34 cellular contexts compared by ENCODE assay signal in the genomic region with DNA sequence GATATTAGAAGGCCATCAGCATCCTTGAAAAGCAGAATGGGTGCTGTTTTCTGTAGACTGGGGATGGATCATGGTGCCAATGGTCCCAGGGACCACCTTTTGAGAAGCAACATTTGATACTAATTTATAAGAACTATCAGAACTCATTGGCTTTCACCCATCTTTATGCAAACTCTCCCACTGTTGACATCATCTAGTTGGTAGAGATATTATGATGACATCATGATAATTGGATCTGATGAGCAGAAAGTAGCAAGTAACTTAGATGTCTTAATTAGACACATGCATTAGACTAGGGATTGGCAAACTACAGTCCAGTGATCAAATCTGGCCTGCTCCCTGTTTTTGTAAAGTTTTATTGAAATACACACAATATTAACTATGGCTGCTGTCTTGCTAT.
"Had no signal": no experiment of that assay in that cellular context is flagged by ENCODE, and none has a peak within 500 bp of the region (broad histone marks: within the 10 kb centered on the region; RNA-seq: fewer than 3 reads in every experiment).

No MANE protein-coding gene starts in this region.

- H3K4me3 ChIP-seq: adrenal gland, ascending aorta, body of pancreas, breast epithelium, cardiac muscle cell had no signal

- FAIRE-seq: astrocyte, bronchial epithelial cell had no signal

- H3K9me3 ChIP-seq: adrenal gland, ascending aorta, body of pancreas, breast epithelium had no signal

- H3K27me3 ChIP-seq: adrenal gland, ascending aorta, body of pancreas, brain microvascular endothelial cell, breast epithelium, cardiac muscle cell had no signal

- H3K27ac ChIP-seq: adrenal gland, ascending aorta, body of pancreas, brain microvascular endothelial cell, breast epithelium, cardiac muscle cell had no signal

- ATAC-seq: activated naive CD4-positive, alpha-beta T cell treated with anti-CD3 and anti-CD28 coated beads, Interleukin-2, amount 50 U/mL, for 72 hours; activated naive CD8-positive, alpha-beta T cell treated with anti-CD3 and anti-CD28 coated beads, Interleukin-2, amount 50 U/mL, for 24 hours; activated T-cell treated with anti-CD3 and anti-CD28 coated beads, Interleukin-2, amount 50 U/mL, for 4 hours; activated T-cell treated with anti-CD3 and anti-CD28 coated beads, Interleukin-2, amount 50 U/mL, for 72 hours; activated T-helper 17 cell treated with anti-CD3 and anti-CD28 coated beads, Interleukin-2, amount 50 U/mL, for 72 hours; body of pancreas had no signal

- DNase-seq: activated effector memory CD4-positive, alpha-beta T cell treated with anti-CD3 and anti-CD28 coated beads, Interleukin-2, amount 50 U/mL, for 16 hours; activated effector memory CD4-positive, alpha-beta T cell treated with Interleukin-2 at 50 U/mL for 16 hours; activated gamma-delta T cell; activated gamma-delta T cell treated with Interleukin-2 at 50 U/mL for 16 hours; activated naive CD4-positive, alpha-beta T cell; activated naive CD4-positive, alpha-beta T cell treated with anti-CD3 and anti-CD28 coated beads for 36 hours; activated naive CD4-positive, alpha-beta T cell treated with anti-CD3 and anti-CD28 coated beads, Interleukin-2, amount 10 ng/mL, durations not matched to agents 7 days and 5 days; activated naive CD4-positive, alpha-beta T cell treated with anti-CD3 and anti-CD28 coated beads, Interleukin-2, amount 50 U/mL, for 16 hours; activated naive CD4-positive, alpha-beta T cell treated with Interleukin-2 at 50 U/mL for 16 hours; activated naive CD8-positive, alpha-beta T cell treated with anti-CD3 and anti-CD28 coated beads for 36 hours; activated naive CD8-positive, alpha-beta T cell treated with anti-CD3 and anti-CD28 coated beads, Interleukin-2, amount 10 ng/mL, durations not matched to agents 7 days and 5 days; activated naive CD8-positive, alpha-beta T cell treated with anti-CD3 and anti-CD28 coated beads, Interleukin-2, amount 50 U/mL, for 24 hours; activated T-cell treated with anti-CD3 and anti-CD28 coated beads, Interleukin-2, amount 50 U/mL, for 1 hour; activated T-cell treated with anti-CD3 and anti-CD28 coated beads, Interleukin-2, amount 50 U/mL, for 24 hours; activated T-cell treated with anti-CD3 and anti-CD28 coated beads, Interleukin-2, amount 50 U/mL, for 4 hours; activated T-cell treated with anti-CD3 and anti-CD28 coated beads, Interleukin-2, amount 50 U/mL, for 48 hours; activated T-cell treated with anti-CD3 and anti-CD28 coated beads, Interleukin-2, amount 50 U/mL, for 72 hours; adrenal gland; amniotic stem cell; amygdala; anterior cingulate cortex; aorta; body of pancreas; brain microvascular endothelial cell; caudate nucleus; central memory CD4-positive, alpha-beta T cell; cerebellar nuclear complex had no signal

- H3K36me3 ChIP-seq: adrenal gland, ascending aorta, brain microvascular endothelial cell, breast epithelium, cardiac muscle cell had no signal

- H3K4me1 ChIP-seq: adrenal gland, ascending aorta, body of pancreas, breast epithelium had no signal
